ENCODE assay signal across 8 cellular contexts in the genomic region with DNA sequence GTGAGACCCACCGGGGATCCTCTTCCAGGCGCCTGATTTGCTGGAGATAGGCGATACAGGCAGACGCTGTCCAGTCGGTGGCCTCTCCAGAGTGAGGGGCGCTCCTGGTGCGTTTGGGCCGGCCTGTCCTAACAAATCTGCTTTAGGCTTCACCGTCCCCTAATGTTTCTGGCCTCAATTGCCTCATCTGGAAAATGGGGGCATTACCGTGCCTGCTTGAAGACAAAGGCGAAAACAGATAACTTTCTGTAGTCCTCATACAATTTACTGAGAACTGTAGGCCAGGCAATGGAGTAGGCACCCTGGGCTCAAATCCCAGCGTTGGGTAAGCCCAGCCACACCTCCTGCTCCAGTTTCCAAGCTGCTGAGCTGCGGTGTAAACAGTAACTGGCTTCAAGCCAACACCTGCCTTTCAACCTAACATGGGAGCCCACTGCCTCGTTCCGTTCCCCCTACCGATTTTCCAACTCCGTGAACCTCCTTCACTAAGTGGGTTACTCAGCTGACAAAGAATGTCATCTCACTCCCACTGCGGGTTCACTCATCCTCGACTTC. TPM values are rescaled to one million over a fixed set of nuclear protein-coding genes. Genes with fewer than 3 reads are reported as not detected.
DNase-seq lines count a peak whose midpoint lies in the region; ATAC-seq and TF ChIP-seq lines count a peak whose summit lies in the region.

No MANE protein-coding gene starts in this region.

- CTCF ChIA-PET in activated CD4-positive, alpha-beta T cell treated with anti-CD3 and anti-CD28 coated beads for 36 hours (lab: Charles Lee), result interaction anchor here (0.9 to 1.5 kb wide), 5 partner anchors 9 to 295 kb away, joined by 3 to 10 read pairs (median 5); no protein-coding TSS in a partner anchor

- peaks cover 2% of the 10 kb centered on the region for H3K36me3 Mint-ChIP-seq in activated CD4-positive, alpha-beta T cell treated with anti-CD3 and anti-CD28 coated beads for 36 hours (ENCODE audit: low read depth)

- no peak for TF ChIP-seq CTCF in foreskin fibroblast (IDR thresholded peaks at IDR 0.05; ENCODE audit: low read depth, low read length)

- no peak for DNase-seq in activated CD4-positive, alpha-beta T cell treated with anti-CD3 and anti-CD28 coated beads for 36 hours
- DNase-seq in activated CD4-positive, alpha-beta T cell treated with anti-CD3 and anti-CD28 coated beads, Interleukin-2, amount 50 U/mL, for 4 hours, result no peak
- peak; percentile 5 for DNase-seq in SW480 (ENCODE audit: low spot score)
- DNase-seq in foreskin fibroblast, result no peak
- DNase-seq in renal cortical epithelial cell (ENCODE audit: low read depth), result peak; percentile 43
- no peak for DNase-seq in cortex of kidney (lab: John Stamatoyannopoulos, UW)
- DNase-seq in activated CD4-positive, CD25-positive, alpha-beta regulatory T cell treated with anti-CD3 and anti-CD28 coated beads, Interleukin-2, amount 50 U/mL, for 72 hours, result no peak
- DNase-seq in NCI-H526 treated with DMSO at 0.1 percent for 48 hours (lab: John Stamatoyannopoulos, UW), result no peak

- no peaks in the 10 kb centered on the region for H3K27me3 Mint-ChIP-seq in activated CD4-positive, alpha-beta T cell treated with anti-CD3 and anti-CD28 coated beads for 36 hours

- peak overlapping the region; percentile 82 for H3K4me3 Mint-ChIP-seq in activated CD4-positive, alpha-beta T cell treated with anti-CD3 and anti-CD28 coated beads for 36 hours

- peak overlapping the region; percentile 88 to 89 for H3K4me3 ChIP-seq in foreskin fibroblast (ENCODE audit: low read depth in 1 of 2, low read length in 2 of 2)

- POLR2A ChIA-PET in activated CD4-positive, alpha-beta T cell treated with anti-CD3 and anti-CD28 coated beads for 36 hours (lab: Charles Lee), result no interaction called here

- H3K9me3 Mint-ChIP-seq in activated CD4-positive, alpha-beta T cell treated with anti-CD3 and anti-CD28 coated beads for 36 hours (ENCODE audit: low read depth), result no peaks in the 10 kb centered on the region

- ATAC-seq in activated CD4-positive, alpha-beta T cell treated with anti-CD3 and anti-CD28 coated beads for 36 hours, result no peak

- peak overlapping the region; percentile 85 for H3K27ac Mint-ChIP-seq in activated CD4-positive, alpha-beta T cell treated with anti-CD3 and anti-CD28 coated beads for 36 hours

- peaks cover 39% of the 10 kb centered on the region for H3K4me1 Mint-ChIP-seq in activated CD4-positive, alpha-beta T cell treated with anti-CD3 and anti-CD28 coated beads for 36 hours

- intact Hi-C loops in activated CD4-positive, alpha-beta T cell treated with anti-CD3 and anti-CD28 coated beads for 36 hours (cut with DNase I, micrococcal nuclease), result loop anchor here (2.0 to 5.0 kb wide), 5 partner anchors 91 to 594 kb away; no protein-coding TSS in a partner anchor

RNA-seq across cellular contexts. Expression of a gene that starts 0.6 kb away (rescaled TPM):
- total RNA-seq in activated CD4-positive, alpha-beta T cell treated with anti-CD3 and anti-CD28 coated beads for 36 hours, result 10 to 100 TPM; 11.5 to 11.9 TPM
- total RNA-seq in renal cortical epithelial cell, result 4.7 and 10.3 TPM in 2 replicates

RNA-seq across cellular contexts. Expression of a gene that starts 53.9 kb away (rescaled TPM):
- total RNA-seq in activated CD4-positive, alpha-beta T cell treated with anti-CD3 and anti-CD28 coated beads for 36 hours, result 10 to 100 TPM; 33.0 to 33.8 TPM
- total RNA-seq in renal cortical epithelial cell, result 29.0 and 47.1 TPM in 2 replicates

Comparison
In these comparisons a context has a peak if more than half of its experiments do, and no peak if none do; other contexts are left out.
1. DNase-seq: peak in SW480 (single experiment) and renal cortical epithelial cell (single experiment); none in activated CD4-positive, alpha-beta T cell treated with anti-CD3 and anti-CD28 coated beads for 36 hours (single experiment), activated CD4-positive, alpha-beta T cell treated with anti-CD3 and anti-CD28 coated beads, Interleukin-2, amount 50 U/mL, for 4 hours (0 of 2), foreskin fibroblast (0 of 2), cortex of kidney (single experiment), activated CD4-positive, CD25-positive, alpha-beta regulatory T cell treated with anti-CD3 and anti-CD28 coated beads, Interleukin-2, amount 50 U/mL, for 72 hours (single experiment) and NCI-H526 treated with DMSO at 0.1 percent for 48 hours (single experiment).